Comparison of ENCODE assay signal across 28 cellular contexts in genomic region chr12:85855305-85855704, GRCh38. TPM values are rescaled to one million over a fixed set of nuclear protein-coding genes. Genes with fewer than 3 reads are reported as not detected.
DNase-seq lines count a peak whose midpoint lies in the region; ATAC-seq and TF ChIP-seq lines count a peak whose summit lies in the region.
"Had no signal": no experiment of that assay in that cellular context is flagged by ENCODE, and none has a peak within 500 bp of the region (broad histone marks: within the 10 kb centered on the region; RNA-seq: fewer than 3 reads in every experiment).

No MANE protein-coding gene starts in this region.

- ATAC-seq in Right ventricle myocardium inferior, result no peak
- no peak for ATAC-seq in heart right ventricle
- peak; percentile 36 for ATAC-seq in stimulated activated memory B cell treated with anti-CD40 and anti-IgM and Interleukin-4, amounts not matched to agents 10 μg/mL and 1 μg/mL and 100 μg/mL, for 72 hours
- ATAC-seq in aorta (ENCODE audit: low FRiP score), result peak; percentile 11
- ATAC-seq in activated CD4-positive, alpha-beta T cell treated with anti-CD3 and anti-CD28 coated beads for 36 hours, result no peak
- ATAC-seq in HG03457 (IDR thresholded peaks at IDR 0.05; ENCODE audit: unreplicated experiment), result no peak
- ATAC-seq: GM12878 had no signal

- H3K27me3 ChIP-seq in heart right ventricle, result no peaks in the 10 kb centered on the region
- no peaks in the 10 kb centered on the region for H3K27me3 ChIP-seq in aorta (ENCODE audit: control insufficient read depth in 1 of 2, insufficient read depth in 2 of 2, low read length in 1 of 2)
- H3K27me3 ChIP-seq: BLaER1 had no signal

- CTCF ChIA-PET in activated CD4-positive, alpha-beta T cell treated with anti-CD3 and anti-CD28 coated beads for 36 hours (lab: Charles Lee), result interaction anchor here (1.4 to 1.5 kb wide), 2 partner anchors 9 to 12 kb away, joined by 4 read pairs; no protein-coding TSS in a partner anchor

- no peak overlapping the region for H3K27ac ChIP-seq in heart right ventricle
- H3K27ac ChIP-seq in coronary artery, result no peak overlapping the region
- no peak overlapping the region for H3K27ac ChIP-seq in aorta (ENCODE audit: low read depth in 1 of 2, low read length in 2 of 2)
- H3K27ac ChIP-seq: BLaER1 had no signal

- DNase-seq in Right ventricle myocardium inferior (ENCODE audit: missing footprints) (peak; percentile 58), heart right ventricle (no peak), coronary artery (ENCODE audit: low spot score) (peak; percentile 36), aorta (no peak), NCI-H2227 treated with DMSO at 0.1 percent for 48 hours (lab: John Stamatoyannopoulos, UW) (no peak)
- no peak for DNase-seq in activated CD4-positive, alpha-beta T cell treated with anti-CD3 and anti-CD28 coated beads for 36 hours
- DNase-seq: 8988T; ACHN; BE2C; C1 segment of cervical spinal cord; CD4-positive, alpha-beta memory T cell; CD4-positive, CD25-positive, alpha-beta regulatory T cell; CD8-positive, alpha-beta memory T cell; COR-L47; DMS 273 treated with DMSO at 0.1 percent for 48 hours; DMS153; DMS53; DMS79; DND-41; EL; GDM1 had no signal

- peaks cover 4% of the 10 kb centered on the region for H3K9me3 Mint-ChIP-seq in stimulated activated memory B cell treated with anti-CD40 and anti-IgM and Interleukin-4, amounts not matched to agents 10 μg/mL and 1 μg/mL and 100 μg/mL, for 72 hours
- peaks cover 2% of the 10 kb centered on the region for H3K9me3 Mint-ChIP-seq in activated CD4-positive, alpha-beta T cell treated with anti-CD3 and anti-CD28 coated beads for 36 hours (ENCODE audit: low read depth)

- no peak overlapping the region for H3K4me3 ChIP-seq in heart right ventricle
- no peak overlapping the region for H3K4me3 ChIP-seq in coronary artery
- H3K4me3 ChIP-seq in aorta (ENCODE audit: low read length in 2 of 2), result no peak overlapping the region
- H3K4me3 ChIP-seq: BLaER1, GM12878 had no signal

- no peaks in the 10 kb centered on the region for H3K27me3 Mint-ChIP-seq in stimulated activated memory B cell treated with anti-CD40 and anti-IgM and Interleukin-4, amounts not matched to agents 10 μg/mL and 1 μg/mL and 100 μg/mL, for 72 hours
- H3K27me3 Mint-ChIP-seq in activated CD4-positive, alpha-beta T cell treated with anti-CD3 and anti-CD28 coated beads for 36 hours, result no peaks in the 10 kb centered on the region
- H3K27me3 Mint-ChIP-seq: CD4-positive, alpha-beta memory T cell; CD4-positive, CD25-positive, alpha-beta regulatory T cell; CD8-positive, alpha-beta memory T cell had no signal

- no peaks in the 10 kb centered on the region for H3K36me3 Mint-ChIP-seq in stimulated activated memory B cell treated with anti-CD40 and anti-IgM and Interleukin-4, amounts not matched to agents 10 μg/mL and 1 μg/mL and 100 μg/mL, for 72 hours
- no peaks in the 10 kb centered on the region for H3K36me3 Mint-ChIP-seq in activated CD4-positive, alpha-beta T cell treated with anti-CD3 and anti-CD28 coated beads for 36 hours (ENCODE audit: low read depth)
- H3K36me3 Mint-ChIP-seq: CD14-positive monocyte; CD4-positive, alpha-beta memory T cell; CD4-positive, CD25-positive, alpha-beta regulatory T cell; CD8-positive, alpha-beta memory T cell had no signal

- H3K27ac Mint-ChIP-seq in stimulated activated memory B cell treated with anti-CD40 and anti-IgM and Interleukin-4, amounts not matched to agents 10 μg/mL and 1 μg/mL and 100 μg/mL, for 72 hours, result no peak overlapping the region
- no peak overlapping the region for H3K27ac Mint-ChIP-seq in activated CD4-positive, alpha-beta T cell treated with anti-CD3 and anti-CD28 coated beads for 36 hours
- H3K27ac Mint-ChIP-seq: CD14-positive monocyte; CD4-positive, alpha-beta memory T cell; CD4-positive, CD25-positive, alpha-beta regulatory T cell; CD8-positive, alpha-beta memory T cell had no signal

- POLR2A ChIA-PET in activated CD4-positive, alpha-beta T cell treated with anti-CD3 and anti-CD28 coated beads for 36 hours (lab: Charles Lee), result no interaction called here

- H3K4me1 ChIP-seq in heart right ventricle, result no peaks in the 10 kb centered on the region
- no peaks in the 10 kb centered on the region for H3K4me1 ChIP-seq in aorta (ENCODE audit: control insufficient read depth in 1 of 2, insufficient read depth in 2 of 2, low read length in 2 of 2)
- H3K4me1 ChIP-seq: BE2C, BLaER1 had no signal

- intact Hi-C loops in Right ventricle myocardium inferior (cut with DNase I), result no loop called here
- intact Hi-C loops in heart right ventricle (cut with DNase I), result no loop called here
- intact Hi-C loops in aorta (cut with DNase I), result no loop called here
- intact Hi-C loops in activated CD4-positive, alpha-beta T cell treated with anti-CD3 and anti-CD28 coated beads for 36 hours (cut with DNase I, micrococcal nuclease), result no loop called here

- H3K9me3 ChIP-seq in heart right ventricle, result peaks cover 0 to 8% (median 0%) of the 10 kb centered on the region in 11 donors
- no peaks in the 10 kb centered on the region for H3K9me3 ChIP-seq in aorta (ENCODE audit: control insufficient read depth, low read length)
- H3K9me3 ChIP-seq: BE2C, BLaER1 had no signal

- H3K36me3 ChIP-seq in heart right ventricle (no peaks in the 10 kb centered on the region), aorta (ENCODE audit: control insufficient read depth in 1 of 2, insufficient read depth in 2 of 2, low read length in 1 of 2) (no peaks in the 10 kb centered on the region)
- H3K36me3 ChIP-seq: BE2C, BLaER1 had no signal

- 80 to 87% methylated on average over 6 of the region's 6 CpGs for WGBS in heart right ventricle, 2 donors
- WGBS in aorta, 2 donors, result 60 to 74% methylated on average over 6 of the region's 6 CpGs

- H3K4me3 Mint-ChIP-seq in stimulated activated memory B cell treated with anti-CD40 and anti-IgM and Interleukin-4, amounts not matched to agents 10 μg/mL and 1 μg/mL and 100 μg/mL, for 72 hours, result no peak overlapping the region
- H3K4me3 Mint-ChIP-seq in activated CD4-positive, alpha-beta T cell treated with anti-CD3 and anti-CD28 coated beads for 36 hours, result no peak overlapping the region
- H3K4me3 Mint-ChIP-seq: CD14-positive monocyte; CD4-positive, alpha-beta memory T cell; CD4-positive, CD25-positive, alpha-beta regulatory T cell; CD8-positive, alpha-beta memory T cell had no signal

- H3K4me1 Mint-ChIP-seq in stimulated activated memory B cell treated with anti-CD40 and anti-IgM and Interleukin-4, amounts not matched to agents 10 μg/mL and 1 μg/mL and 100 μg/mL, for 72 hours, result no peaks in the 10 kb centered on the region
- no peaks in the 10 kb centered on the region for H3K4me1 Mint-ChIP-seq in activated CD4-positive, alpha-beta T cell treated with anti-CD3 and anti-CD28 coated beads for 36 hours
- H3K4me1 Mint-ChIP-seq: CD14-positive monocyte; CD4-positive, alpha-beta memory T cell; CD4-positive, CD25-positive, alpha-beta regulatory T cell; CD8-positive, alpha-beta memory T cell had no signal

- no peak for TF ChIP-seq CTCF in heart right ventricle (IDR thresholded peaks at IDR 0.05)
- no peak for TF ChIP-seq CTCF in coronary artery (IDR thresholded peaks at IDR 0.05)

RNA-seq across cellular contexts. Expression of gene NTS, which starts 18.8 kb away (rescaled TPM):
- total RNA-seq in Right ventricle myocardium inferior (not detected), heart right ventricle (under 1 TPM in 2 of 10 donors, not detected in 8; 0.18 to 0.39 TPM), aorta (under 1 TPM in 1 of 2 donors, not detected in 1; 0.65 TPM)
- polyA plus RNA-seq in heart right ventricle (under 1 TPM; 0.07 to 0.22 TPM), aorta (not detected)
- total RNA-seq in activated CD4-positive, alpha-beta T cell treated with anti-CD3 and anti-CD28 coated beads for 36 hours, result not detected
- total RNA-seq: CD4-positive, alpha-beta memory T cell; CD4-positive, CD25-positive, alpha-beta regulatory T cell; CD8-positive, alpha-beta memory T cell; Daoy; GM12878 had no signal
- polyA plus RNA-seq: CD14-positive monocyte; CD4-positive, alpha-beta memory T cell; CD4-positive, CD25-positive, alpha-beta regulatory T cell; CD8-positive, alpha-beta memory T cell had no signal

RNA-seq across cellular contexts. Expression of gene RASSF9, which starts 19.1 kb away (rescaled TPM):
- 6.2 TPM for total RNA-seq in Right ventricle myocardium inferior
- total RNA-seq in heart right ventricle, result 10 to 100 TPM in 4 of 10 donors, 1 to 10 TPM in 6; 2.3 to 15.2 (median 7.6) TPM
- polyA plus RNA-seq in heart right ventricle, result 1 to 10 TPM in 1 of 2 donors, under 1 TPM in 1; 0.84 to 1.3 TPM
- total RNA-seq in aorta, result 1 to 10 TPM; 6.5 to 7.9 TPM
- polyA plus RNA-seq in aorta, result under 1 TPM; 0.25 to 0.46 TPM
- not detected for total RNA-seq in activated CD4-positive, alpha-beta T cell treated with anti-CD3 and anti-CD28 coated beads for 36 hours
- total RNA-seq: CD4-positive, alpha-beta memory T cell; CD4-positive, CD25-positive, alpha-beta regulatory T cell; CD8-positive, alpha-beta memory T cell; G401 had no signal
- polyA plus RNA-seq: CD14-positive monocyte; CD4-positive, alpha-beta memory T cell; CD4-positive, CD25-positive, alpha-beta regulatory T cell; CD8-positive, alpha-beta memory T cell had no signal

Comparison
In these comparisons a context has a peak if more than half of its experiments do, and no peak if none do; other contexts are left out.
1. DNase-seq: peak in Right ventricle myocardium inferior (single experiment) and coronary artery (single experiment); none in heart right ventricle (0 of 2), aorta (0 of 2), activated CD4-positive, alpha-beta T cell treated with anti-CD3 and anti-CD28 coated beads for 36 hours (single experiment) and NCI-H2227 treated with DMSO at 0.1 percent for 48 hours (single experiment).
2. ATAC-seq: peak in stimulated activated memory B cell treated with anti-CD40 and anti-IgM and Interleukin-4, amounts not matched to agents 10 μg/mL and 1 μg/mL and 100 μg/mL, for 72 hours (single experiment) and aorta (single experiment); none in Right ventricle myocardium inferior (single experiment), heart right ventricle (0 of 8), activated CD4-positive, alpha-beta T cell treated with anti-CD3 and anti-CD28 coated beads for 36 hours (single experiment) and HG03457 (single experiment).